1 cellular context compared by ENCODE assay signal in the genomic region with DNA sequence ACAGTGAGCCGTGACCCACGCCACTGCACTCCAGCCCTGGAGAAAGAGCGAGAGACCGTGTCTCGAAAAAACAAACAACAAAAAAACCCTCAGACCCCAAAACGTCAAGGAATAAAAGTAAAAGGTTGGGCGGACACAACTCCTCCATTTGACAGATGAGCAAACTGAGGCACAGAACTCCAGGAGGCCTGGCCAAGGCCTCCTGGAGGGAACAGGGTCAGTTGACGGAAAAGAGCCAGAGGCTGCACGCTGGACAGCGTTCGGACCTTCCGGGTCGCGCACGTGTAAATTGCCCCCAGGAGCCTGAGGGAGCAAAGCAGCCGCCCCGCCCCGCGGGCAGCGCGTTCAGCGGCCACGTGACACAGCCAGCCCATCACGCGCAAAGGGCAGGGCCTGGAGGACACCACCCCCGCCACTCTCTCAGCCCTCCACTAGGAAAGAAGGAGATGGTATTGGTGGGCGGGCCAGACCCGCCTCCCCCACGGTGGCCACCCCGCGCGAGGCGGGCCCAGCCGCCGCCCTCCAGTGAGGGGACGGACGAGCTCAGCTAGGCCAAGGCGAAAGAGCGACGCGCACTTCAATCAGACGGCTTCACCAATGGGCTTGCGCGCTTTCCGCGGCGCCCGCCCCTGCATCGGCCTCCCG.
TF ChIP-seq lines count a peak whose summit lies in the region.

No MANE protein-coding gene starts in this region.

TF ChIP-seq in HepG2, 621 proteins besides CTCF, POLR2A, EP300 and RAD21 (continued from another document and continues in another):
- TF ChIP-seq NRL (CRISPR knock-in tag; IDR thresholded peaks at IDR 0.05; ENCODE audit: borderline replicate concordance) (peak; percentile 92), POLR2AphosphoS5 (IDR thresholded peaks at IDR 0.05; ENCODE audit: low read depth, low read length) (peak; percentile 62; the same call in 1 of the 2 replicates), SNAI1 (CRISPR knock-in tag; IDR thresholded peaks at IDR 0.05; ENCODE audit: borderline replicate concordance) (no peak), ZNF737 (CRISPR knock-in tag; IDR thresholded peaks at IDR 0.05; ENCODE audit: borderline replicate concordance) (no peak), ZNF256 (CRISPR knock-in tag; conservative IDR thresholded peaks at IDR 0.05) (0 out of 2 replicates have a peak, but pooled peaks have one; percentile 43), CBFB (CRISPR knock-in tag; IDR thresholded peaks at IDR 0.05) (no peak), ARNT2 (CRISPR knock-in tag; IDR thresholded peaks at IDR 0.05; ENCODE audit: low read depth) (no peak), ZSCAN30 (CRISPR knock-in tag; IDR thresholded peaks at IDR 0.05) (no peak), SOX5 (CRISPR knock-in tag; IDR thresholded peaks at IDR 0.05; ENCODE audit: borderline replicate concordance) (no peak), RAD51 (IDR thresholded peaks at IDR 0.05; ENCODE audit: borderline replicate concordance) (peak; percentile 91), ZFYVE20 (CRISPR knock-in tag; IDR thresholded peaks at IDR 0.05; ENCODE audit: borderline replicate concordance, low read depth) (no peak), PRMT3 (CRISPR knock-in tag; IDR thresholded peaks at IDR 0.05; ENCODE audit: borderline replicate concordance, low read depth) (no peak), ZNF143 (CRISPR knock-in tag; IDR thresholded peaks at IDR 0.05) (no peak; the same call in 1 of the 2 replicates), KMT2A (CRISPR knock-in tag; IDR thresholded peaks at IDR 0.05) (peak; percentile 73), REL (CRISPR knock-in tag; conservative IDR thresholded peaks at IDR 0.05) (no peak), ZNF773 (CRISPR knock-in tag; IDR thresholded peaks at IDR 0.05; ENCODE audit: borderline replicate concordance) (0 out of 2 replicates have a peak, but pooled peaks have one; percentile 74), ZNF841 (CRISPR knock-in tag; IDR thresholded peaks at IDR 0.05; ENCODE audit: borderline replicate concordance) (no peak), RELA (CRISPR knock-in tag; IDR thresholded peaks at IDR 0.05) (no peak), ZNF235 (CRISPR knock-in tag; IDR thresholded peaks at IDR 0.05; ENCODE audit: borderline replicate concordance) (no peak), ZNF546 (CRISPR knock-in tag; conservative IDR thresholded peaks at IDR 0.05) (no peak), RNF2 (conservative IDR thresholded peaks at IDR 0.05; ENCODE audit: low read depth) (0 out of 2 replicates have a peak, but pooled peaks have one; percentile 49), ZNF780A (CRISPR knock-in tag; IDR thresholded peaks at IDR 0.05) (no peak), MTA3 (CRISPR knock-in tag; IDR thresholded peaks at IDR 0.05) (no peak), ZNF160 (CRISPR knock-in tag; IDR thresholded peaks at IDR 0.05) (no peak), GABPB1 (CRISPR knock-in tag; IDR thresholded peaks at IDR 0.05) (peak; percentile 86), ZNF644 (CRISPR knock-in tag; IDR thresholded peaks at IDR 0.05; ENCODE audit: low read depth) (no peak), STAG1 (CRISPR knock-in tag; IDR thresholded peaks at IDR 0.05) (no peak), ZSCAN20 (CRISPR knock-in tag; IDR thresholded peaks at IDR 0.05; ENCODE audit: borderline replicate concordance) (no peak), ZNF883 (CRISPR knock-in tag; IDR thresholded peaks at IDR 0.05; ENCODE audit: not compliant biosample characterization) (peak; percentile 35)
- TF ChIP-seq, protein P1, sequence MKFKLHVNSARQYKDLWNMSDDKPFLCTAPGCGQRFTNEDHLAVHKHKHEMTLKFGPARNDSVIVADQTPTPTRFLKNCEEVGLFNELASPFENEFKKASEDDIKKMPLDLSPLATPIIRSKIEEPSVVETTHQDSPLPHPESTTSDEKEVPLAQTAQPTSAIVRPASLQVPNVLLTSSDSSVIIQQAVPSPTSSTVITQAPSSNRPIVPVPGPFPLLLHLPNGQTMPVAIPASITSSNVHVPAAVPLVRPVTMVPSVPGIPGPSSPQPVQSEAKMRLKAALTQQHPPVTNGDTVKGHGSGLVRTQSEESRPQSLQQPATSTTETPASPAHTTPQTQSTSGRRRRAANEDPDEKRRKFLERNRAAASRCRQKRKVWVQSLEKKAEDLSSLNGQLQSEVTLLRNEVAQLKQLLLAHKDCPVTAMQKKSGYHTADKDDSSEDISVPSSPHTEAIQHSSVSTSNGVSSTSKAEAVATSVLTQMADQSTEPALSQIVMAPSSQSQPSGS (CRISPR knock-in tag; IDR thresholded peaks at IDR 0.05), result peak; percentile 31; the same call in 1 of the 2 replicates
- TF ChIP-seq, protein P2, sequence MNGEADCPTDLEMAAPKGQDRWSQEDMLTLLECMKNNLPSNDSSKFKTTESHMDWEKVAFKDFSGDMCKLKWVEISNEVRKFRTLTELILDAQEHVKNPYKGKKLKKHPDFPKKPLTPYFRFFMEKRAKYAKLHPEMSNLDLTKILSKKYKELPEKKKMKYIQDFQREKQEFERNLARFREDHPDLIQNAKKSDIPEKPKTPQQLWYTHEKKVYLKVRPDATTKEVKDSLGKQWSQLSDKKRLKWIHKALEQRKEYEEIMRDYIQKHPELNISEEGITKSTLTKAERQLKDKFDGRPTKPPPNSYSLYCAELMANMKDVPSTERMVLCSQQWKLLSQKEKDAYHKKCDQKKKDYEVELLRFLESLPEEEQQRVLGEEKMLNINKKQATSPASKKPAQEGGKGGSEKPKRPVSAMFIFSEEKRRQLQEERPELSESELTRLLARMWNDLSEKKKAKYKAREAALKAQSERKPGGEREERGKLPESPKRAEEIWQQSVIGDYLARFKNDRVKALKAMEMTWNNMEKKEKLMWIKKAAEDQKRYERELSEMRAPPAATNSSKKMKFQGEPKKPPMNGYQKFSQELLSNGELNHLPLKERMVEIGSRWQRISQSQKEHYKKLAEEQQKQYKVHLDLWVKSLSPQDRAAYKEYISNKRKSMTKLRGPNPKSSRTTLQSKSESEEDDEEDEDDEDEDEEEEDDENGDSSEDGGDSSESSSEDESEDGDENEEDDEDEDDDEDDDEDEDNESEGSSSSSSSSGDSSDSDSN (CRISPR knock-in tag; IDR thresholded peaks at IDR 0.05), result 0 out of 2 replicates have a peak, but pooled peaks have one; percentile 12
- TF ChIP-seq, protein P3, sequence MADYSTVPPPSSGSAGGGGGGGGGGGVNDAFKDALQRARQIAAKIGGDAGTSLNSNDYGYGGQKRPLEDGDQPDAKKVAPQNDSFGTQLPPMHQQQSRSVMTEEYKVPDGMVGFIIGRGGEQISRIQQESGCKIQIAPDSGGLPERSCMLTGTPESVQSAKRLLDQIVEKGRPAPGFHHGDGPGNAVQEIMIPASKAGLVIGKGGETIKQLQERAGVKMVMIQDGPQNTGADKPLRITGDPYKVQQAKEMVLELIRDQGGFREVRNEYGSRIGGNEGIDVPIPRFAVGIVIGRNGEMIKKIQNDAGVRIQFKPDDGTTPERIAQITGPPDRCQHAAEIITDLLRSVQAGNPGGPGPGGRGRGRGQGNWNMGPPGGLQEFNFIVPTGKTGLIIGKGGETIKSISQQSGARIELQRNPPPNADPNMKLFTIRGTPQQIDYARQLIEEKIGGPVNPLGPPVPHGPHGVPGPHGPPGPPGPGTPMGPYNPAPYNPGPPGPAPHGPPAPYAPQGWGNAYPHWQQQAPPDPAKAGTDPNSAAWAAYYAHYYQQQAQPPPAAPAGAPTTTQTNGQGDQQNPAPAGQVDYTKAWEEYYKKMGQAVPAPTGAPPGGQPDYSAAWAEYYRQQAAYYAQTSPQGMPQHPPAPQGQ (CRISPR knock-in tag; IDR thresholded peaks at IDR 0.05; ENCODE audit: borderline replicate concordance), result no peak
- TF ChIP-seq, protein P4, sequence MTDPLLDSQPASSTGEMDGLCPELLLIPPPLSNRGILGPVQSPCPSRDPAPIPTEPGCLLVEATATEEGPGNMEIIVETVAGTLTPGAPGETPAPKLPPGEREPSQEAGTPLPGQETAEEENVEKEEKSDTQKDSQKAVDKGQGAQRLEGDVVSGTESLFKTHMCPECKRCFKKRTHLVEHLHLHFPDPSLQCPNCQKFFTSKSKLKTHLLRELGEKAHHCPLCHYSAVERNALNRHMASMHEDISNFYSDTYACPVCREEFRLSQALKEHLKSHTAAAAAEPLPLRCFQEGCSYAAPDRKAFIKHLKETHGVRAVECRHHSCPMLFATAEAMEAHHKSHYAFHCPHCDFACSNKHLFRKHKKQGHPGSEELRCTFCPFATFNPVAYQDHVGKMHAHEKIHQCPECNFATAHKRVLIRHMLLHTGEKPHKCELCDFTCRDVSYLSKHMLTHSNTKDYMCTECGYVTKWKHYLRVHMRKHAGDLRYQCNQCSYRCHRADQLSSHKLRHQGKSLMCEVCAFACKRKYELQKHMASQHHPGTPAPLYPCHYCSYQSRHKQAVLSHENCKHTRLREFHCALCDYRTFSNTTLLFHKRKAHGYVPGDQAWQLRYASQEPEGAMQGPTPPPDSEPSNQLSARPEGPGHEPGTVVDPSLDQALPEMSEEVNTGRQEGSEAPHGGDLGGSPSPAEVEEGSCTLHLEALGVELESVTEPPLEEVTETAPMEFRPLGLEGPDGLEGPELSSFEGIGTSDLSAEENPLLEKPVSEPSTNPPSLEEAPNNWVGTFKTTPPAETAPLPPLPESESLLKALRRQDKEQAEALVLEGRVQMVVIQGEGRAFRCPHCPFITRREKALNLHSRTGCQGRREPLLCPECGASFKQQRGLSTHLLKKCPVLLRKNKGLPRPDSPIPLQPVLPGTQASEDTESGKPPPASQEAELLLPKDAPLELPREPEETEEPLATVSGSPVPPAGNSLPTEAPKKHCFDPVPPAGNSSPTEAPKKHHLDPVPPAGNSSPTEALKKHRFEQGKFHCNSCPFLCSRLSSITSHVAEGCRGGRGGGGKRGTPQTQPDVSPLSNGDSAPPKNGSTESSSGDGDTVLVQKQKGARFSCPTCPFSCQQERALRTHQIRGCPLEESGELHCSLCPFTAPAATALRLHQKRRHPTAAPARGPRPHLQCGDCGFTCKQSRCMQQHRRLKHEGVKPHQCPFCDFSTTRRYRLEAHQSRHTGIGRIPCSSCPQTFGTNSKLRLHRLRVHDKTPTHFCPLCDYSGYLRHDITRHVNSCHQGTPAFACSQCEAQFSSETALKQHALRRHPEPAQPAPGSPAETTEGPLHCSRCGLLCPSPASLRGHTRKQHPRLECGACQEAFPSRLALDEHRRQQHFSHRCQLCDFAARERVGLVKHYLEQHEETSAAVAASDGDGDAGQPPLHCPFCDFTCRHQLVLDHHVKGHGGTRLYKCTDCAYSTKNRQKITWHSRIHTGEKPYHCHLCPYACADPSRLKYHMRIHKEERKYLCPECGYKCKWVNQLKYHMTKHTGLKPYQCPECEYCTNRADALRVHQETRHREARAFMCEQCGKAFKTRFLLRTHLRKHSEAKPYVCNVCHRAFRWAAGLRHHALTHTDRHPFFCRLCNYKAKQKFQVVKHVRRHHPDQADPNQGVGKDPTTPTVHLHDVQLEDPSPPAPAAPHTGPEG (CRISPR knock-in tag; IDR thresholded peaks at IDR 0.05), result no peak; the same call in none of the 2 replicates
- TF ChIP-seq, protein P5, sequence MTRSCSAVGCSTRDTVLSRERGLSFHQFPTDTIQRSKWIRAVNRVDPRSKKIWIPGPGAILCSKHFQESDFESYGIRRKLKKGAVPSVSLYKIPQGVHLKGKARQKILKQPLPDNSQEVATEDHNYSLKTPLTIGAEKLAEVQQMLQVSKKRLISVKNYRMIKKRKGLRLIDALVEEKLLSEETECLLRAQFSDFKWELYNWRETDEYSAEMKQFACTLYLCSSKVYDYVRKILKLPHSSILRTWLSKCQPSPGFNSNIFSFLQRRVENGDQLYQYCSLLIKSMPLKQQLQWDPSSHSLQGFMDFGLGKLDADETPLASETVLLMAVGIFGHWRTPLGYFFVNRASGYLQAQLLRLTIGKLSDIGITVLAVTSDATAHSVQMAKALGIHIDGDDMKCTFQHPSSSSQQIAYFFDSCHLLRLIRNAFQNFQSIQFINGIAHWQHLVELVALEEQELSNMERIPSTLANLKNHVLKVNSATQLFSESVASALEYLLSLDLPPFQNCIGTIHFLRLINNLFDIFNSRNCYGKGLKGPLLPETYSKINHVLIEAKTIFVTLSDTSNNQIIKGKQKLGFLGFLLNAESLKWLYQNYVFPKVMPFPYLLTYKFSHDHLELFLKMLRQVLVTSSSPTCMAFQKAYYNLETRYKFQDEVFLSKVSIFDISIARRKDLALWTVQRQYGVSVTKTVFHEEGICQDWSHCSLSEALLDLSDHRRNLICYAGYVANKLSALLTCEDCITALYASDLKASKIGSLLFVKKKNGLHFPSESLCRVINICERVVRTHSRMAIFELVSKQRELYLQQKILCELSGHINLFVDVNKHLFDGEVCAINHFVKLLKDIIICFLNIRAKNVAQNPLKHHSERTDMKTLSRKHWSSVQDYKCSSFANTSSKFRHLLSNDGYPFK (CRISPR knock-in tag; IDR thresholded peaks at IDR 0.05; ENCODE audit: borderline replicate concordance), result peak; percentile 62; the same call in 1 of the 2 replicates
- TF ChIP-seq, protein P6, sequence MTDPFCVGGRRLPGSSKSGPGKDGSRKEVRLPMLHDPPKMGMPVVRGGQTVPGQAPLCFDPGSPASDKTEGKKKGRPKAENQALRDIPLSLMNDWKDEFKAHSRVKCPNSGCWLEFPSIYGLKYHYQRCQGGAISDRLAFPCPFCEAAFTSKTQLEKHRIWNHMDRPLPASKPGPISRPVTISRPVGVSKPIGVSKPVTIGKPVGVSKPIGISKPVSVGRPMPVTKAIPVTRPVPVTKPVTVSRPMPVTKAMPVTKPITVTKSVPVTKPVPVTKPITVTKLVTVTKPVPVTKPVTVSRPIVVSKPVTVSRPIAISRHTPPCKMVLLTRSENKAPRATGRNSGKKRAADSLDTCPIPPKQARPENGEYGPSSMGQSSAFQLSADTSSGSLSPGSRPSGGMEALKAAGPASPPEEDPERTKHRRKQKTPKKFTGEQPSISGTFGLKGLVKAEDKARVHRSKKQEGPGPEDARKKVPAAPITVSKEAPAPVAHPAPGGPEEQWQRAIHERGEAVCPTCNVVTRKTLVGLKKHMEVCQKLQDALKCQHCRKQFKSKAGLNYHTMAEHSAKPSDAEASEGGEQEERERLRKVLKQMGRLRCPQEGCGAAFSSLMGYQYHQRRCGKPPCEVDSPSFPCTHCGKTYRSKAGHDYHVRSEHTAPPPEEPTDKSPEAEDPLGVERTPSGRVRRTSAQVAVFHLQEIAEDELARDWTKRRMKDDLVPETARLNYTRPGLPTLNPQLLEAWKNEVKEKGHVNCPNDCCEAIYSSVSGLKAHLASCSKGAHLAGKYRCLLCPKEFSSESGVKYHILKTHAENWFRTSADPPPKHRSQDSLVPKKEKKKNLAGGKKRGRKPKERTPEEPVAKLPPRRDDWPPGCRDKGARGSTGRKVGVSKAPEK (CRISPR knock-in tag; IDR thresholded peaks at IDR 0.05; ENCODE audit: borderline replicate concordance), result no peak
- TF ChIP-seq, protein P7, sequence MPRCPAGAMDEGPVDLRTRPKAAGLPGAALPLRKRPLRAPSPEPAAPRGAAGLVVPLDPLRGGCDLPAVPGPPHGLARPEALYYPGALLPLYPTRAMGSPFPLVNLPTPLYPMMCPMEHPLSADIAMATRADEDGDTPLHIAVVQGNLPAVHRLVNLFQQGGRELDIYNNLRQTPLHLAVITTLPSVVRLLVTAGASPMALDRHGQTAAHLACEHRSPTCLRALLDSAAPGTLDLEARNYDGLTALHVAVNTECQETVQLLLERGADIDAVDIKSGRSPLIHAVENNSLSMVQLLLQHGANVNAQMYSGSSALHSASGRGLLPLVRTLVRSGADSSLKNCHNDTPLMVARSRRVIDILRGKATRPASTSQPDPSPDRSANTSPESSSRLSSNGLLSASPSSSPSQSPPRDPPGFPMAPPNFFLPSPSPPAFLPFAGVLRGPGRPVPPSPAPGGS (CRISPR knock-in tag; IDR thresholded peaks at IDR 0.05), result no peak; the same call in none of the 2 replicates
- TF ChIP-seq, protein P8, sequence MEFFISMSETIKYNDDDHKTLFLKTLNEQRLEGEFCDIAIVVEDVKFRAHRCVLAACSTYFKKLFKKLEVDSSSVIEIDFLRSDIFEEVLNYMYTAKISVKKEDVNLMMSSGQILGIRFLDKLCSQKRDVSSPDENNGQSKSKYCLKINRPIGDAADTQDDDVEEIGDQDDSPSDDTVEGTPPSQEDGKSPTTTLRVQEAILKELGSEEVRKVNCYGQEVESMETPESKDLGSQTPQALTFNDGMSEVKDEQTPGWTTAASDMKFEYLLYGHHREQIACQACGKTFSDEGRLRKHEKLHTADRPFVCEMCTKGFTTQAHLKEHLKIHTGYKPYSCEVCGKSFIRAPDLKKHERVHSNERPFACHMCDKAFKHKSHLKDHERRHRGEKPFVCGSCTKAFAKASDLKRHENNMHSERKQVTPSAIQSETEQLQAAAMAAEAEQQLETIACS (CRISPR knock-in tag; IDR thresholded peaks at IDR 0.05), result no peak
